In the genomic region with DNA sequence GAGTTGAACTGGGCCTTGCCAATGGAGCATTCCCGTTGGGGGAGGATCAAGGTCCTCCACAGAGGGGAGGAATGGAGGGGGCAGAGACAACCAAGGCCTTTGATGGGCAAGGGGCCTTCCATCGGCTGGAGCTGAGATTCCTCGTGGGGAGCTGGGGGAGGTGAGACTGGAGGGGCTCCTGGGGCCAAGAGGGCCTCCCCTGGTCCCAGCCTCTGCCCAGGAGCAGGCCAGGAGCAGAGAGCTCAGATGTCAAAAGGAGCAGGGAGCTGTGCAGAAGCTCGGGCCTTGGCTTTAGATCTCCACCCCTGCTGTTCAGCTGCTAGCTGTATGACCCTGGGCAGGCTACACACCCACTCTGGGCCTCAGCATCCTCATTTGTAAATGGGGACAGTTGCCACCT, we compare ENCODE assay signal across 38 cellular contexts.
"Had no signal": no experiment of that assay in that cellular context is flagged by ENCODE, and none has a peak within 500 bp of the region (broad histone marks: within the 10 kb centered on the region; RNA-seq: fewer than 3 reads in every experiment).

No MANE protein-coding gene starts in this region.

- FAIRE-seq: bronchial epithelial cell, TTC549 had no signal

- H3K4me3 Mint-ChIP-seq: activated CD4-positive, alpha-beta memory T cell treated with anti-CD3 and anti-CD28 coated beads, Interleukin-2, amount 10 ng/mL, durations not matched to agents 7 days and 5 days; activated CD4-positive, alpha-beta T cell treated with anti-CD3 and anti-CD28 coated beads for 36 hours; activated CD4-positive, alpha-beta T cell treated with anti-CD3 and anti-CD28 coated beads, Interleukin-2, amount 10 ng/mL, durations not matched to agents 7 days and 5 days; activated CD8-positive, alpha-beta memory T cell treated with anti-CD3 and anti-CD28 coated beads, Interleukin-2, amount 10 ng/mL, durations not matched to agents 7 days and 5 days; activated CD8-positive, alpha-beta T cell treated with anti-CD3 and anti-CD28 coated beads, Interleukin-2, amount 10 ng/mL, durations not matched to agents 7 days and 5 days; activated naive CD4-positive, alpha-beta T cell treated with anti-CD3 and anti-CD28 coated beads, Interleukin-2, amount 10 ng/mL, durations not matched to agents 7 days and 5 days; activated naive CD4-positive, alpha-beta T cell treated with anti-CD3 and anti-CD28 coated beads, Interleukin-2, amount 50 U/mL, for 24 hours; activated naive CD8-positive, alpha-beta T cell; activated naive CD8-positive, alpha-beta T cell treated with anti-CD3 and anti-CD28 coated beads, Interleukin-2, amount 10 ng/mL, durations not matched to agents 7 days and 5 days; activated naive CD8-positive, alpha-beta T cell treated with anti-CD3 and anti-CD28 coated beads, Interleukin-2, amount 50 U/mL, for 24 hours; activated T-cell treated with anti-CD3 and anti-CD28 coated beads, Interleukin-2, amount 50 U/mL, for 24 hours; brain; central memory CD8-positive, alpha-beta T cell; T-cell; T-helper 2 cell treated with Interferon-gamma antibody and Interleukin-4, amounts not matched to agents 5 μg/mL and 100 μg/mL, for 36 hours; WTC11 had no signal

- H3K4me1 ChIP-seq: ascending aorta had no signal

- DNase-seq: activated CD4-positive, alpha-beta memory T cell treated with anti-CD3 and anti-CD28 coated beads, Interleukin-2, amount 10 ng/mL, durations not matched to agents 7 days and 5 days; activated CD4-positive, alpha-beta T cell treated with anti-CD3 and anti-CD28 coated beads for 1 hour; activated CD4-positive, alpha-beta T cell treated with anti-CD3 and anti-CD28 coated beads for 36 hours; activated CD4-positive, alpha-beta T cell treated with anti-CD3 and anti-CD28 coated beads for 48 hours; activated CD4-positive, alpha-beta T cell treated with anti-CD3 and anti-CD28 coated beads, Interleukin-2, amount 10 ng/mL, durations not matched to agents 7 days and 5 days; activated CD4-positive, alpha-beta T cell treated with anti-CD3 and anti-CD28 coated beads, Interleukin-2, amount 50 U/mL, for 48 hours; activated CD4-positive, CD25-positive, alpha-beta regulatory T cell; activated CD8-positive, alpha-beta memory T cell treated with anti-CD3 and anti-CD28 coated beads for 24 hours; activated CD8-positive, alpha-beta memory T cell treated with anti-CD3 and anti-CD28 coated beads, Interleukin-2, amount 10 ng/mL, durations not matched to agents 7 days and 5 days; activated CD8-positive, alpha-beta memory T cell treated with anti-CD3 and anti-CD28 coated beads, Interleukin-2, amount 50 U/mL, for 48 hours; activated CD8-positive, alpha-beta T cell treated with anti-CD3 and anti-CD28 coated beads, Interleukin-2, amount 10 ng/mL, durations not matched to agents 7 days and 5 days; activated effector memory CD4-positive, alpha-beta T cell treated with Interleukin-2 at 50 U/mL for 16 hours; activated gamma-delta T cell; activated naive CD4-positive, alpha-beta T cell treated with anti-CD3 and anti-CD28 coated beads, Interleukin-2, amount 10 ng/mL, durations not matched to agents 7 days and 5 days; activated naive CD4-positive, alpha-beta T cell treated with Interleukin-2 at 50 U/mL for 16 hours; activated naive CD8-positive, alpha-beta T cell treated with anti-CD3 and anti-CD28 coated beads, Interleukin-2, amount 10 ng/mL, durations not matched to agents 7 days and 5 days; activated naive CD8-positive, alpha-beta T cell treated with anti-CD3 and anti-CD28 coated beads, Interleukin-2, amount 50 U/mL, for 24 hours; activated T-cell treated with anti-CD3 and anti-CD28 coated beads, Interleukin-2, amount 50 U/mL, for 24 hours; activated T-cell treated with anti-CD3 and anti-CD28 coated beads, Interleukin-2, amount 50 U/mL, for 48 hours; amygdala; anterior cingulate cortex; cerebellar nuclear complex; T-cell; T-helper 2 cell; T-helper 9 cell had no signal

- H3K27me3 Mint-ChIP-seq: activated CD4-positive, alpha-beta T cell treated with anti-CD3 and anti-CD28 coated beads, Interleukin-2, amount 10 ng/mL, durations not matched to agents 7 days and 5 days; activated CD8-positive, alpha-beta memory T cell treated with anti-CD3 and anti-CD28 coated beads, Interleukin-2, amount 10 ng/mL, durations not matched to agents 7 days and 5 days; activated naive CD8-positive, alpha-beta T cell had no signal

- H3K4me1 Mint-ChIP-seq: activated CD4-positive, alpha-beta memory T cell treated with anti-CD3 and anti-CD28 coated beads, Interleukin-2, amount 10 ng/mL, durations not matched to agents 7 days and 5 days; activated CD4-positive, alpha-beta T cell treated with anti-CD3 and anti-CD28 coated beads for 36 hours; activated CD4-positive, alpha-beta T cell treated with anti-CD3 and anti-CD28 coated beads, Interleukin-2, amount 10 ng/mL, durations not matched to agents 7 days and 5 days; activated CD8-positive, alpha-beta memory T cell treated with anti-CD3 and anti-CD28 coated beads, Interleukin-2, amount 10 ng/mL, durations not matched to agents 7 days and 5 days; activated naive CD4-positive, alpha-beta T cell treated with anti-CD3 and anti-CD28 coated beads, Interleukin-2, amount 10 ng/mL, durations not matched to agents 7 days and 5 days; activated naive CD4-positive, alpha-beta T cell treated with anti-CD3 and anti-CD28 coated beads, Interleukin-2, amount 50 U/mL, for 24 hours; activated naive CD8-positive, alpha-beta T cell treated with anti-CD3 and anti-CD28 coated beads, Interleukin-2, amount 10 ng/mL, durations not matched to agents 7 days and 5 days; activated naive CD8-positive, alpha-beta T cell treated with anti-CD3 and anti-CD28 coated beads, Interleukin-2, amount 50 U/mL, for 24 hours; central memory CD8-positive, alpha-beta T cell; T-cell had no signal

- H3K27me3 ChIP-seq: cardiac muscle cell had no signal

- H3K36me3 ChIP-seq: ascending aorta, cardiac muscle cell, WERI-Rb-1 had no signal

- H3K36me3 Mint-ChIP-seq: activated CD8-positive, alpha-beta memory T cell treated with anti-CD3 and anti-CD28 coated beads, Interleukin-2, amount 10 ng/mL, durations not matched to agents 7 days and 5 days; activated naive CD4-positive, alpha-beta T cell treated with anti-CD3 and anti-CD28 coated beads, Interleukin-2, amount 10 ng/mL, durations not matched to agents 7 days and 5 days; activated naive CD4-positive, alpha-beta T cell treated with anti-CD3 and anti-CD28 coated beads, Interleukin-2, amount 50 U/mL, for 24 hours; activated naive CD8-positive, alpha-beta T cell; activated naive CD8-positive, alpha-beta T cell treated with anti-CD3 and anti-CD28 coated beads, Interleukin-2, amount 10 ng/mL, durations not matched to agents 7 days and 5 days; T-cell; WTC11 had no signal

- H3K27ac Mint-ChIP-seq: activated CD4-positive, alpha-beta memory T cell treated with anti-CD3 and anti-CD28 coated beads, Interleukin-2, amount 10 ng/mL, durations not matched to agents 7 days and 5 days; activated CD4-positive, alpha-beta T cell treated with anti-CD3 and anti-CD28 coated beads for 36 hours; activated CD4-positive, alpha-beta T cell treated with anti-CD3 and anti-CD28 coated beads, Interleukin-2, amount 10 ng/mL, durations not matched to agents 7 days and 5 days; activated CD8-positive, alpha-beta memory T cell treated with anti-CD3 and anti-CD28 coated beads, Interleukin-2, amount 10 ng/mL, durations not matched to agents 7 days and 5 days; activated CD8-positive, alpha-beta T cell treated with anti-CD3 and anti-CD28 coated beads, Interleukin-2, amount 10 ng/mL, durations not matched to agents 7 days and 5 days; activated naive CD4-positive, alpha-beta T cell treated with anti-CD3 and anti-CD28 coated beads, Interleukin-2, amount 10 ng/mL, durations not matched to agents 7 days and 5 days; activated naive CD4-positive, alpha-beta T cell treated with anti-CD3 and anti-CD28 coated beads, Interleukin-2, amount 50 U/mL, for 24 hours; activated naive CD8-positive, alpha-beta T cell; activated naive CD8-positive, alpha-beta T cell treated with anti-CD3 and anti-CD28 coated beads, Interleukin-2, amount 10 ng/mL, durations not matched to agents 7 days and 5 days; activated naive CD8-positive, alpha-beta T cell treated with anti-CD3 and anti-CD28 coated beads, Interleukin-2, amount 50 U/mL, for 24 hours; activated T-cell treated with anti-CD3 and anti-CD28 coated beads, Interleukin-2, amount 50 U/mL, for 24 hours; activated T-helper 2 cell treated with anti-CD3 and anti-CD28 coated beads, Interferon-gamma antibody, Interleukin-2, Interleukin-4, amounts not matched to agents 10 μg/mL and 5 μg/mL and 100 μg/mL, durations not matched to agents 14 hours and 24 hours and 36 hours; T-cell; T-helper 2 cell treated with Interferon-gamma antibody and Interleukin-4, amounts not matched to agents 5 μg/mL and 100 μg/mL, for 36 hours; WTC11 had no signal

- ATAC-seq: activated CD4-positive, alpha-beta T cell treated with anti-CD3 and anti-CD28 coated beads for 36 hours; activated CD4-positive, CD25-positive, alpha-beta regulatory T cell treated with anti-CD3 and anti-CD28 coated beads, Interleukin-2, amount 50 U/mL, for 24 hours; activated CD8-positive, alpha-beta memory T cell treated with anti-CD3 and anti-CD28 coated beads, Interleukin-2, amount 10 ng/mL, durations not matched to agents 7 days and 5 days; activated CD8-positive, alpha-beta T cell treated with anti-CD3 and anti-CD28 coated beads, Interleukin-2, amount 10 ng/mL, durations not matched to agents 7 days and 5 days; activated naive CD8-positive, alpha-beta T cell treated with anti-CD3 and anti-CD28 coated beads, Interleukin-2, amount 50 U/mL, for 24 hours; T-cell; WTC11 had no signal

- H3K27ac ChIP-seq: ascending aorta, cardiac muscle cell had no signal

- H3K4me3 ChIP-seq: ascending aorta, cardiac muscle cell had no signal

- H3K9me3 ChIP-seq: ascending aorta had no signal
